17 cellular contexts compared by ENCODE assay signal in the genomic region with DNA sequence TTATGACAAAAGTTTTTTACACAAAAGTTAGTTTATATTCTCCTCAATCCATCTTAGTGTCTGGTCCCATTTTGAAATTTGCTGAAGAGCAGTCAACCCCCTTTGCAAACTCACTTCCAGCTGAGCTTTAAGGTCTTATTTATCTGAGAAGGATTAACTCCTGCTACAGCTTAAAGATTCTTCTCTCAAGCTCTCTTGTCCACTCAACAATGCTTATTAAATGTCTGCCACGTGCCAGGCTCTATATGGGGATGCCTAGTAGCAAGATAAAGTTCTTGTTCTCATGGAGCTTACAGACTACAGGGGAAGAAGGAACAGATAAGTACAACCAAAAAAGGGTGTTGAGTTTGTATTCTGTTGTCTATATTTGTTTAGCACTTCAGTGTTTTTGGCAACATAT. TPM values are rescaled to one million over a fixed set of nuclear protein-coding genes. Genes with fewer than 3 reads are reported as not detected.
DNase-seq lines count a peak whose midpoint lies in the region; ATAC-seq, FAIRE-seq and TF ChIP-seq lines count a peak whose summit lies in the region.
"Had no signal": no experiment of that assay in that cellular context is flagged by ENCODE, and none has a peak within 500 bp of the region (broad histone marks: within the 10 kb centered on the region; RNA-seq: fewer than 3 reads in every experiment).

No MANE protein-coding gene starts in this region.

- H3K79me1 ChIP-seq in mesendoderm (ENCODE audit: low read length) = no peaks in the 10 kb centered on the region

- H3K36me3 ChIP-seq in WERI-Rb-1 (no peaks in the 10 kb centered on the region), mesendoderm (ENCODE audit: control insufficient read depth, insufficient read depth, low read length) (no peaks in the 10 kb centered on the region), upper lobe of left lung (no peaks in the 10 kb centered on the region)
- H3K36me3 ChIP-seq: BLaER1 had no signal

- H3K27me3 ChIP-seq in WERI-Rb-1 (ENCODE audit: insufficient read depth, low read depth, severe bottlenecking) = no peaks in the 10 kb centered on the region
- H3K27me3 ChIP-seq in mesendoderm (ENCODE audit: insufficient read depth, low read length, poor library complexity) = no peaks in the 10 kb centered on the region
- H3K27me3 ChIP-seq in upper lobe of left lung = no peaks in the 10 kb centered on the region
- H3K27me3 ChIP-seq: BLaER1 had no signal

- H3K4me1 ChIP-seq in mesendoderm (ENCODE audit: control insufficient read depth, low read depth, low read length) (peaks cover 6% of the 10 kb centered on the region), upper lobe of left lung (no peaks in the 10 kb centered on the region)
- H3K4me1 ChIP-seq: BLaER1 had no signal

- H3K36me3 Mint-ChIP-seq in activated naive CD8-positive, alpha-beta T cell treated with anti-CD3 and anti-CD28 coated beads, Interleukin-2, amount 50 U/mL, for 24 hours (ENCODE audit: low read depth) = no peaks in the 10 kb centered on the region
- H3K36me3 Mint-ChIP-seq: CD14-positive monocyte; CD4-positive, alpha-beta memory T cell had no signal

- peaks cover 3% of the 10 kb centered on the region for H3K27me3 Mint-ChIP-seq in activated naive CD8-positive, alpha-beta T cell treated with anti-CD3 and anti-CD28 coated beads, Interleukin-2, amount 50 U/mL, for 24 hours

- no peak for TF ChIP-seq CTCF in WERI-Rb-1 (IDR thresholded peaks at IDR 0.05; ENCODE audit: low read depth, low read length)
- no peak for TF ChIP-seq CTCF in upper lobe of left lung (IDR thresholded peaks at IDR 0.05)

- no peak overlapping the region for H3K4me2 ChIP-seq in mesendoderm (ENCODE audit: low read length)
- H3K4me2 ChIP-seq: BLaER1, GM23338 had no signal

- H3K4me3 Mint-ChIP-seq in activated naive CD8-positive, alpha-beta T cell treated with anti-CD3 and anti-CD28 coated beads, Interleukin-2, amount 50 U/mL, for 24 hours = no peak overlapping the region
- H3K4me3 Mint-ChIP-seq: CD14-positive monocyte; CD4-positive, alpha-beta memory T cell; GM23338 had no signal

- H3K4me3 ChIP-seq in WERI-Rb-1 (ENCODE audit: low read depth, low read length) (no peak overlapping the region), mesendoderm (ENCODE audit: low read length) (no peak overlapping the region), upper lobe of left lung (no peak overlapping the region)
- H3K4me3 ChIP-seq: BLaER1, GM23338 had no signal

- TF ChIP-seq POLR2A in H54 (IDR thresholded peaks at IDR 0.05; ENCODE audit: low read depth, low read length) (no peak), upper lobe of left lung (IDR thresholded peaks at IDR 0.05) (no peak)

- no peak overlapping the region for H3K4ac ChIP-seq in mesendoderm (ENCODE audit: low read depth, low read length)

- no peak for ATAC-seq in activated naive CD8-positive, alpha-beta T cell treated with anti-CD3 and anti-CD28 coated beads, Interleukin-2, amount 50 U/mL, for 24 hours
- ATAC-seq in HG03139 (IDR thresholded peaks at IDR 0.05; ENCODE audit: unreplicated experiment) (no peak), upper lobe of left lung (ENCODE audit: low FRiP score in 2 of 2) (no peak)

- H3K27ac ChIP-seq in WERI-Rb-1 (no peak overlapping the region), mesendoderm (ENCODE audit: low read depth, low read length) (no peak overlapping the region), upper lobe of left lung (no peak overlapping the region)
- H3K27ac ChIP-seq: BLaER1 had no signal

- H2BK120ac ChIP-seq in mesendoderm (ENCODE audit: low read depth, low read length) = peak overlapping the region; percentile 73

- WGBS in mesendoderm (ENCODE audit: extremely low coverage, insufficient coverage, low lambda C conversion rate) = no CpG with 5 or more reads among the region's 1 CpG
- 52 to 56% methylated on average over 1 of the region's 1 CpG for WGBS in upper lobe of left lung, 2 donors

- no peaks in the 10 kb centered on the region for H3K9me3 ChIP-seq in WERI-Rb-1 (ENCODE audit: severe bottlenecking)
- H3K9me3 ChIP-seq in upper lobe of left lung = no peaks in the 10 kb centered on the region
- H3K9me3 ChIP-seq: BLaER1 had no signal

- no peak overlapping the region for H4K5ac ChIP-seq in mesendoderm (ENCODE audit: low read length)

- no peak overlapping the region for H3K27ac Mint-ChIP-seq in activated naive CD8-positive, alpha-beta T cell treated with anti-CD3 and anti-CD28 coated beads, Interleukin-2, amount 50 U/mL, for 24 hours
- H3K27ac Mint-ChIP-seq: CD14-positive monocyte; CD4-positive, alpha-beta memory T cell; GM23338 had no signal

- H2BK5ac ChIP-seq in mesendoderm (ENCODE audit: low read length) = no peak overlapping the region

- no peak overlapping the region for H2BK15ac ChIP-seq in mesendoderm (replicated peaks; ENCODE audit: low read depth)

- H3K18ac ChIP-seq in mesendoderm (ENCODE audit: low read length) = peak overlapping the region; percentile 39

- H3K56ac ChIP-seq in mesendoderm (ENCODE audit: low read length) = no peak overlapping the region

- no peaks in the 10 kb centered on the region for H3K9me3 Mint-ChIP-seq in activated naive CD8-positive, alpha-beta T cell treated with anti-CD3 and anti-CD28 coated beads, Interleukin-2, amount 50 U/mL, for 24 hours
- H3K9me3 Mint-ChIP-seq: GM23338, H9 had no signal

- H3K79me2 ChIP-seq in mesendoderm (ENCODE audit: control insufficient read depth, insufficient read depth, low read length) = no peaks in the 10 kb centered on the region

- FAIRE-seq in H54 (lab: Jason Lieb, UNC) = peak; percentile 66
- no peak for FAIRE-seq in HTR-8/SVneo (lab: Jason Lieb, UNC)

- no peak overlapping the region for H3K23ac ChIP-seq in mesendoderm (ENCODE audit: low read length)

- no peak overlapping the region for H4K8ac ChIP-seq in mesendoderm (ENCODE audit: low read depth, low read length)

- no peak for TF ChIP-seq EP300 in upper lobe of left lung (IDR thresholded peaks at IDR 0.05)

- H3K4me1 Mint-ChIP-seq in activated naive CD8-positive, alpha-beta T cell treated with anti-CD3 and anti-CD28 coated beads, Interleukin-2, amount 50 U/mL, for 24 hours = peaks cover 11% of the 10 kb centered on the region

- DNase-seq in H54 (ENCODE audit: insufficient read length, low spot score) (no peak), WERI-Rb-1 (peak; percentile 39), mesendoderm (peak; percentile 66), HTR-8/SVneo (ENCODE audit: insufficient read length, low spot score) (no peak), upper lobe of left lung (no peak)
- DNase-seq in activated naive CD8-positive, alpha-beta T cell treated with anti-CD3 and anti-CD28 coated beads, Interleukin-2, amount 50 U/mL, for 24 hours = no peak
- DNase-seq: 8988T; CD4-positive, alpha-beta memory T cell; DMS79 treated with DMSO at 0.1 percent for 48 hours; GF-D8; H9 had no signal

- no peak overlapping the region for H3K9ac ChIP-seq in mesendoderm (ENCODE audit: low read length)
- H3K9ac ChIP-seq: BLaER1 had no signal

- H2AK5ac ChIP-seq in mesendoderm (ENCODE audit: low read length) = no peak overlapping the region

RNA-seq across cellular contexts. Expression of a gene that starts 18.7 kb away (rescaled TPM):
- polyA plus RNA-seq in mesendoderm (2013, experiment 1 of 2) = 0.01 TPM
- not detected for polyA plus RNA-seq in mesendoderm (2013, experiment 2 of 2)
- under 1 TPM in 3 of 6 donors, not detected in 3; 0.15 to 0.39 (median 0.29) TPM for total RNA-seq in upper lobe of left lung
- total RNA-seq: A673, GM23338, H9 had no signal
- polyA plus RNA-seq: AG04450, CD14-positive monocyte, GM23338 had no signal

RNA-seq across cellular contexts. Expression of a gene that starts 33.0 kb away (rescaled TPM):
- 6.2 TPM for polyA plus RNA-seq in mesendoderm (2013, experiment 1 of 2)
- 6.9 TPM for polyA plus RNA-seq in mesendoderm (2013, experiment 2 of 2)
- 10 to 100 TPM; 17.1 to 74.6 (median 28.4) TPM for total RNA-seq in upper lobe of left lung
- polyA plus RNA-seq: CD14-positive monocyte had no signal

RNA-seq across cellular contexts. Expression of a gene that starts 54.5 kb away (rescaled TPM):
- 4.0 TPM for polyA plus RNA-seq in mesendoderm (2013, experiment 1 of 2)
- 3.9 TPM for polyA plus RNA-seq in mesendoderm (2013, experiment 2 of 2)
- total RNA-seq in upper lobe of left lung = 1 to 10 TPM in 1 of 6 donors, not detected in 5; 1.5 TPM
- total RNA-seq: CD4-positive, alpha-beta memory T cell had no signal
- polyA plus RNA-seq: CD14-positive monocyte; CD4-positive, alpha-beta memory T cell had no signal

Comparison
In these comparisons a context has a peak if more than half of its experiments do, and no peak if none do; other contexts are left out.
1. DNase-seq: peak in WERI-Rb-1 (single experiment) and mesendoderm (single experiment); none in H54 (single experiment), activated naive CD8-positive, alpha-beta T cell treated with anti-CD3 and anti-CD28 coated beads, Interleukin-2, amount 50 U/mL, for 24 hours (single experiment), HTR-8/SVneo (single experiment) and upper lobe of left lung (0 of 2).